In the genomic region with DNA sequence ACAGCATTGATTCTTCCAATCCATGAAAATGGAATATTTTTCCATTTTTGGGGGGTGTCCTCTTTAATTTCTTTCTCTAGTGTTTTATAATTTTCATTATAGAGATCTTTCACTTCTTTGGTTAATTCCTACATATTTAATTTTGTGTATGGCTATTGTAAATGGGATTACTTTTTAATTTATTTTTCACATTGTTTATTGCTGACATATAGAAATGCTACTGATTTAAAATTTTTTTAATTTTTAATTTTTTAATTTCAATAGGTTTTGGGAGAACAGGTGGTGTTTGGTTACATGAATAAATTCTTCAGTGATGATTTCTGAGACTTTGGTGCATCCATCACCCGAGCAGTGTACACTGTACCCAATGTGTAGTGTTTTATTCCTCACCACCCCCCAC, we compare ENCODE assay signal across 1 cellular context.
TF ChIP-seq lines count a peak whose summit lies in the region.

No MANE protein-coding gene starts in this region.

TF ChIP-seq in K562, 482 proteins besides CTCF, POLR2A, EP300 and RAD21:
- no peak for TF ChIP-seq NELFE (IDR thresholded peaks at IDR 0.05; ENCODE audit: insufficient read depth, insufficient read length)
- no peak for TF ChIP-seq MAFG (tag; conservative IDR thresholded peaks at IDR 0.05)
- TF ChIP-seq ZNF124 (CRISPR knock-in tag; IDR thresholded peaks at IDR 0.05) = no peak
- peak; percentile 52; the same call in 1 of the 2 replicates for TF ChIP-seq C11orf30 (IDR thresholded peaks at IDR 0.05; ENCODE audit: low read depth)
- no peak for TF ChIP-seq ZNF274 (IDR thresholded peaks at IDR 0.05; ENCODE audit: borderline replicate concordance, low read depth, low read length)
- no peak for TF ChIP-seq PURB (CRISPR knock-in tag; IDR thresholded peaks at IDR 0.05; ENCODE audit: low read depth)
- TF ChIP-seq, protein P1, sequence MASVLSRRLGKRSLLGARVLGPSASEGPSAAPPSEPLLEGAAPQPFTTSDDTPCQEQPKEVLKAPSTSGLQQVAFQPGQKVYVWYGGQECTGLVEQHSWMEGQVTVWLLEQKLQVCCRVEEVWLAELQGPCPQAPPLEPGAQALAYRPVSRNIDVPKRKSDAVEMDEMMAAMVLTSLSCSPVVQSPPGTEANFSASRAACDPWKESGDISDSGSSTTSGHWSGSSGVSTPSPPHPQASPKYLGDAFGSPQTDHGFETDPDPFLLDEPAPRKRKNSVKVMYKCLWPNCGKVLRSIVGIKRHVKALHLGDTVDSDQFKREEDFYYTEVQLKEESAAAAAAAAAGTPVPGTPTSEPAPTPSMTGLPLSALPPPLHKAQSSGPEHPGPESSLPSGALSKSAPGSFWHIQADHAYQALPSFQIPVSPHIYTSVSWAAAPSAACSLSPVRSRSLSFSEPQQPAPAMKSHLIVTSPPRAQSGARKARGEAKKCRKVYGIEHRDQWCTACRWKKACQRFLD (CRISPR knock-in tag; IDR thresholded peaks at IDR 0.05) = no peak
- no peak for TF ChIP-seq MCM5 (IDR thresholded peaks at IDR 0.05; ENCODE audit: low read depth)
- TF ChIP-seq GTF2F1 (IDR thresholded peaks at IDR 0.05; ENCODE audit: low read depth, low read length) = no peak
- peak; percentile 72 for TF ChIP-seq ZNF316 (IDR thresholded peaks at IDR 0.05)
